In genomic region chr13:21059641-21060040, GRCh38 we compare ENCODE assay signal across 8 cellular contexts. TPM values are rescaled to one million over a fixed set of nuclear protein-coding genes. Genes with fewer than 3 reads are reported as not detected.
DNase-seq lines count a peak whose midpoint lies in the region; ATAC-seq and TF ChIP-seq lines count a peak whose summit lies in the region.
"Not testable (repeated sequence)": the region's sequence is repeated elsewhere in the genome, so short reads cannot be mapped to it uniquely, and the experiment has no call there.

No MANE protein-coding gene starts in this region.

- not testable (repeated sequence) for H3K23ac ChIP-seq in mesenchymal stem cell (ENCODE audit: low read length in 2 of 2); trophoblast cell (ENCODE audit: low read length)

- H3K4me1 ChIP-seq in CD4-positive, CD25-positive, alpha-beta regulatory T cell (ENCODE audit: control insufficient read depth, insufficient read depth, low read length, poor library complexity, severe bottlenecking) = peaks cover 16% of the 10 kb centered on the region
- 0 out of 2 replicates have a peak, but pooled peaks cover 13% of the 10 kb centered on the region for H3K4me1 ChIP-seq in PC-9 (replicated peaks; ENCODE audit: insufficient read depth)
- peaks cover 0 to 64% (median 56%) of the 10 kb centered on the region in 12 donors for H3K4me1 ChIP-seq in heart left ventricle
- H3K4me1 ChIP-seq in mesenchymal stem cell (ENCODE audit: control insufficient read depth, insufficient read depth, low read depth, low read length) = peaks cover 15% of the 10 kb centered on the region
- H3K4me1 ChIP-seq in trophoblast cell (ENCODE audit: control insufficient read depth in 1 of 2, insufficient read depth in 2 of 2, low read length in 2 of 2) = not testable (repeated sequence)
- peaks cover 25 to 51% of the 10 kb centered on the region in 2 donors for H3K4me1 ChIP-seq in thoracic aorta (ENCODE audit: control insufficient read depth in 1 of 2, low read depth in 2 of 2)

- peaks cover 76% of the 10 kb centered on the region for H3K27me3 Mint-ChIP-seq in CD4-positive, CD25-positive, alpha-beta regulatory T cell
- H3K27me3 Mint-ChIP-seq in activated T-helper 1 cell treated with anti-CD3 and anti-CD28 coated beads, Interleukin-12 subunit alpha, Interleukin-12 subunit beta, Interleukin-2, Interleukin-4 antibody, amounts not matched to agents 30 ng/mL and 10 ng/mL and 1 ng/mL, durations not matched to agents 14 hours and 24 hours and 36 hours (ENCODE audit: insufficient read depth) = peaks cover 58% of the 10 kb centered on the region

- peak overlapping the region; percentile 26 for H2BK15ac ChIP-seq in mesenchymal stem cell (ENCODE audit: low read depth, poor library complexity, severe bottlenecking)

- peaks cover 27% of the 10 kb centered on the region for H3K27me3 ChIP-seq in CD4-positive, CD25-positive, alpha-beta regulatory T cell (ENCODE audit: control insufficient read depth, insufficient read depth, low read length)
- H3K27me3 ChIP-seq in PC-9 (ENCODE audit: insufficient read depth, low read depth); heart left ventricle; mesenchymal stem cell (ENCODE audit: control insufficient read depth in 1 of 2, insufficient read depth in 1 of 2, low read length in 2 of 2); trophoblast cell (ENCODE audit: insufficient read depth, low read length); thoracic aorta (replicated peaks; ENCODE audit: insufficient read depth): not testable (repeated sequence)

- intact Hi-C loops in PC-9 (cut with micrococcal nuclease; ENCODE audit: unreplicated experiment) (loop anchor here (2.0 to 10.0 kb wide), 2 partner anchors 65 to 117 kb away; partner anchors contain the start of genes MRPL57 and SKA3), heart left ventricle (cut with DNase I) (loop anchor here in 8 of 10 donors (2.0 to 10.0 kb wide), 7 partner anchors 19 to 117 kb away; partner anchors contain the start of genes MRPL57 (in 2 of the 8) and SKA3 (in 2 of the 8))
- intact Hi-C loops in activated T-helper 1 cell treated with anti-CD3 and anti-CD28 coated beads, Interleukin-12 subunit alpha, Interleukin-12 subunit beta, Interleukin-2, Interleukin-4 antibody, amounts not matched to agents 30 ng/mL and 10 ng/mL and 1 ng/mL, durations not matched to agents 14 hours and 24 hours and 36 hours (cut with micrococcal nuclease) = not testable (repeated sequence)

- not testable (repeated sequence) for H3K9me3 ChIP-seq in CD4-positive, CD25-positive, alpha-beta regulatory T cell (ENCODE audit: control insufficient read depth in 2 of 2, low read length in 2 of 2); PC-9 (ENCODE audit: insufficient read depth, low read depth); heart left ventricle; mesenchymal stem cell (ENCODE audit: control insufficient read depth, low read length); trophoblast cell (ENCODE audit: insufficient read depth, low read depth, low read length); thoracic aorta

- H3K79me2 ChIP-seq in PC-9 (ENCODE audit: low read depth) (peaks cover 43% of the 10 kb centered on the region), trophoblast cell (ENCODE audit: control insufficient read depth, insufficient read depth, low read length, poor library complexity) (peaks cover 28% of the 10 kb centered on the region)

- not testable (repeated sequence) for ATAC-seq in CD4-positive, CD25-positive, alpha-beta regulatory T cell (ENCODE audit: low read depth in 2 of 2); heart left ventricle; thoracic aorta (ENCODE audit: insufficient number of reproducible peaks, low FRiP score, low read depth)

- H3K4me2 ChIP-seq in PC-9 = peak overlapping the region; percentile 76
- H3K4me2 ChIP-seq in mesenchymal stem cell (ENCODE audit: low read length, poor library complexity, severe bottlenecking) = peak overlapping the region; percentile 98
- H3K4me2 ChIP-seq in trophoblast cell (ENCODE audit: low read length) = peak overlapping the region; percentile 80

- not testable (repeated sequence) for H4K8ac ChIP-seq in mesenchymal stem cell (ENCODE audit: low read length); trophoblast cell (ENCODE audit: low read depth, low read length)

- not testable (repeated sequence) for H4K91ac ChIP-seq in mesenchymal stem cell (ENCODE audit: low read length)
- peak overlapping the region; percentile 7 for H4K91ac ChIP-seq in trophoblast cell (ENCODE audit: low read depth, low read length)

- H2AFZ ChIP-seq in PC-9 = 0 out of 2 replicates have a peak overlapping the region, but pooled peaks have one; percentile 63
- not testable (repeated sequence) for H2AFZ ChIP-seq in mesenchymal stem cell (ENCODE audit: low read depth, low read length); trophoblast cell (ENCODE audit: insufficient read depth, low read length, poor library complexity)

- WGBS in heart left ventricle, 4 donors = 88 to 93% (median 91%) methylated on average over 20 of the region's 20 CpGs
- 94% methylated on average over 20 of the region's 20 CpGs for WGBS in mesenchymal stem cell
- no CpG with 5 or more reads among the region's 20 CpGs for WGBS in trophoblast cell (ENCODE audit: extremely low coverage, insufficient coverage, insufficient read length)

- not testable (repeated sequence) for H3K9me3 Mint-ChIP-seq in CD4-positive, CD25-positive, alpha-beta regulatory T cell; activated T-helper 1 cell treated with anti-CD3 and anti-CD28 coated beads, Interleukin-12 subunit alpha, Interleukin-12 subunit beta, Interleukin-2, Interleukin-4 antibody, amounts not matched to agents 30 ng/mL and 10 ng/mL and 1 ng/mL, durations not matched to agents 14 hours and 24 hours and 36 hours

- not testable (repeated sequence) for H3K9me2 ChIP-seq in PC-9 (ENCODE audit: insufficient read depth)

- not testable (repeated sequence) for TF ChIP-seq POLR2A in heart left ventricle (IDR thresholded peaks at IDR 0.05)

- H3K36me3 ChIP-seq in CD4-positive, CD25-positive, alpha-beta regulatory T cell (ENCODE audit: control insufficient read depth, insufficient read depth, low read length); PC-9 (ENCODE audit: low read depth); heart left ventricle; mesenchymal stem cell (ENCODE audit: control insufficient read depth in 1 of 2, insufficient read depth in 2 of 2, low read depth in 1 of 2, low read length in 2 of 2); trophoblast cell (ENCODE audit: control insufficient read depth in 1 of 2, insufficient read depth in 2 of 2, low read length in 2 of 2); thoracic aorta: not testable (repeated sequence)

- H3K4me3 ChIP-seq in CD4-positive, CD25-positive, alpha-beta regulatory T cell (ENCODE audit: low read depth, low read length) = not testable (repeated sequence)
- peak overlapping the region; percentile 79; the same call in 1 of the 2 replicates for H3K4me3 ChIP-seq in PC-9
- peak overlapping the region; percentile 79 for H3K4me3 ChIP-seq in choroid plexus epithelial cell (ENCODE audit: low read depth, low read length)
- peak overlapping the region; percentile 73 to 99 (median 96) for H3K4me3 ChIP-seq in heart left ventricle
- peak overlapping the region; percentile 91 to 96 for H3K4me3 ChIP-seq in mesenchymal stem cell (ENCODE audit: insufficient read depth in 1 of 2, low read depth in 1 of 2, low read length in 2 of 2)
- peak overlapping the region; percentile 99 for H3K4me3 ChIP-seq in trophoblast cell (ENCODE audit: low read depth, low read length)
- H3K4me3 ChIP-seq in thoracic aorta = peak overlapping the region; percentile 99

- H3K27ac ChIP-seq in CD4-positive, CD25-positive, alpha-beta regulatory T cell (ENCODE audit: insufficient read depth, low read length, poor library complexity, severe bottlenecking); PC-9; mesenchymal stem cell (ENCODE audit: low read length, poor library complexity, severe bottlenecking): not testable (repeated sequence)
- H3K27ac ChIP-seq in heart left ventricle = peak overlapping the region; percentile 98 to 100 (median 100)
- H3K27ac ChIP-seq in trophoblast cell (ENCODE audit: low read depth, low read length) = peak overlapping the region; percentile 99
- H3K27ac ChIP-seq in thoracic aorta = peak overlapping the region; percentile 99 to 100

- H3K4me1 Mint-ChIP-seq in CD4-positive, CD25-positive, alpha-beta regulatory T cell; activated T-helper 1 cell treated with anti-CD3 and anti-CD28 coated beads, Interleukin-12 subunit alpha, Interleukin-12 subunit beta, Interleukin-2, Interleukin-4 antibody, amounts not matched to agents 30 ng/mL and 10 ng/mL and 1 ng/mL, durations not matched to agents 14 hours and 24 hours and 36 hours (ENCODE audit: low read depth): not testable (repeated sequence)

- H2BK120ac ChIP-seq in mesenchymal stem cell (ENCODE audit: low read depth, low read length) = peak overlapping the region; percentile 100
- not testable (repeated sequence) for H2BK120ac ChIP-seq in trophoblast cell (ENCODE audit: insufficient read depth, low read length, poor library complexity)

- peak overlapping the region in 1 of 2 experiments; percentile 97 for H3K18ac ChIP-seq in mesenchymal stem cell (ENCODE audit: low read depth in 1 of 2, low read length in 2 of 2)
- not testable (repeated sequence) for H3K18ac ChIP-seq in trophoblast cell (ENCODE audit: low read length)

- H3F3A ChIP-seq in PC-9 (ENCODE audit: insufficient read depth, low read depth) = not testable (repeated sequence)

- BruUV-seq in PC-9 (replicated peaks; lab: Mats Ljungman, UMichigan) = TSS peak; percentile 28

- not testable (repeated sequence) for H3K14ac ChIP-seq in mesenchymal stem cell (ENCODE audit: low read length in 2 of 2)
- peak overlapping the region; percentile 100 for H3K14ac ChIP-seq in trophoblast cell (ENCODE audit: low read length)

- peak overlapping the region; percentile 96 for H3K9ac ChIP-seq in mesenchymal stem cell (ENCODE audit: low read length)
- not testable (repeated sequence) for H3K9ac ChIP-seq in trophoblast cell (ENCODE audit: low read length)

- not testable (repeated sequence) for H2AK5ac ChIP-seq in mesenchymal stem cell (ENCODE audit: low read length, severe bottlenecking); trophoblast cell (ENCODE audit: low read length)

- POLR2A ChIA-PET in PC-9 (lab: Charles Lee; ENCODE audit: unreplicated experiment) = not testable (repeated sequence)

- not testable (repeated sequence) for TF ChIP-seq CTCF in PC-9 (conservative IDR thresholded peaks at IDR 0.05); choroid plexus epithelial cell (conservative IDR thresholded peaks at IDR 0.05; ENCODE audit: low read depth, low read length); heart left ventricle (IDR thresholded peaks at IDR 0.05); thoracic aorta (IDR thresholded peaks at IDR 0.05)

- CTCF ChIA-PET in PC-9 (lab: Charles Lee) = interaction anchor here (0.7 kb wide), 1 partner anchor 661 kb away, joined by 3 read pairs; no protein-coding TSS in a partner anchor

- not testable (repeated sequence) for H2BK12ac ChIP-seq in mesenchymal stem cell (ENCODE audit: low read length in 2 of 2); trophoblast cell (ENCODE audit: low read length)

- not testable (repeated sequence) for H3K4ac ChIP-seq in mesenchymal stem cell (ENCODE audit: low read depth in 1 of 2, low read length in 2 of 2)
- H3K4ac ChIP-seq in trophoblast cell (ENCODE audit: low read depth, low read length) = peak overlapping the region; percentile 60

- H3K79me1 ChIP-seq in mesenchymal stem cell (replicated peaks; ENCODE audit: low read length, poor library complexity, severe bottlenecking) = not testable (repeated sequence)
- H3K79me1 ChIP-seq in trophoblast cell (ENCODE audit: low read length) = peaks cover 13% of the 10 kb centered on the region

- H2BK5ac ChIP-seq in mesenchymal stem cell (ENCODE audit: low read depth, low read length, poor library complexity, severe bottlenecking); trophoblast cell (ENCODE audit: low read depth, low read length, poor library complexity): not testable (repeated sequence)

- not testable (repeated sequence) for DNase-seq in CD4-positive, CD25-positive, alpha-beta regulatory T cell; PC-9; activated T-helper 1 cell treated with anti-CD3 and anti-CD28 coated beads, Interleukin-12 subunit alpha, Interleukin-12 subunit beta, Interleukin-2, Interleukin-4 antibody, amounts not matched to agents 30 ng/mL and 10 ng/mL and 1 ng/mL, durations not matched to agents 14 hours and 24 hours and 36 hours (ENCODE audit: low spot score); choroid plexus epithelial cell (ENCODE audit: low read depth); heart left ventricle; mesenchymal stem cell; thoracic aorta (ENCODE audit: low spot score)
- DNase-seq in trophoblast cell = peak in 1 of 2 donors; percentile 54

- H3K27ac Mint-ChIP-seq in CD4-positive, CD25-positive, alpha-beta regulatory T cell; activated T-helper 1 cell treated with anti-CD3 and anti-CD28 coated beads, Interleukin-12 subunit alpha, Interleukin-12 subunit beta, Interleukin-2, Interleukin-4 antibody, amounts not matched to agents 30 ng/mL and 10 ng/mL and 1 ng/mL, durations not matched to agents 14 hours and 24 hours and 36 hours: not testable (repeated sequence)

- H3K4me3 Mint-ChIP-seq in CD4-positive, CD25-positive, alpha-beta regulatory T cell = peak overlapping the region; percentile 52 to 78 (median 71)
- peak overlapping the region; percentile 69 for H3K4me3 Mint-ChIP-seq in activated T-helper 1 cell treated with anti-CD3 and anti-CD28 coated beads, Interleukin-12 subunit alpha, Interleukin-12 subunit beta, Interleukin-2, Interleukin-4 antibody, amounts not matched to agents 30 ng/mL and 10 ng/mL and 1 ng/mL, durations not matched to agents 14 hours and 24 hours and 36 hours

- not testable (repeated sequence) for H3K36me3 Mint-ChIP-seq in CD4-positive, CD25-positive, alpha-beta regulatory T cell; activated T-helper 1 cell treated with anti-CD3 and anti-CD28 coated beads, Interleukin-12 subunit alpha, Interleukin-12 subunit beta, Interleukin-2, Interleukin-4 antibody, amounts not matched to agents 30 ng/mL and 10 ng/mL and 1 ng/mL, durations not matched to agents 14 hours and 24 hours and 36 hours (ENCODE audit: low read depth)

- H4K20me1 ChIP-seq in PC-9 (ENCODE audit: insufficient read depth) = peaks cover 17% of the 10 kb centered on the region

- H4K12ac ChIP-seq in trophoblast cell (ENCODE audit: low read depth, low read length) = not testable (repeated sequence)

RNA-seq across cellular contexts. Expression of gene LATS2, which starts 1.7 kb away (rescaled TPM):
- 0.35 TPM for total RNA-seq in CD4-positive, CD25-positive, alpha-beta regulatory T cell
- not detected for polyA plus RNA-seq in CD4-positive, CD25-positive, alpha-beta regulatory T cell
- total RNA-seq in PC-9 (2021) = 12.3 and 15.2 TPM in 2 replicates
- total RNA-seq in activated T-helper 1 cell treated with anti-CD3 and anti-CD28 coated beads, Interleukin-12 subunit alpha, Interleukin-12 subunit beta, Interleukin-2, Interleukin-4 antibody, amounts not matched to agents 30 ng/mL and 10 ng/mL and 1 ng/mL, durations not matched to agents 14 hours and 24 hours and 36 hours = 2.2 and 2.5 TPM in 2 replicates
- 10 to 100 TPM; 16.6 to 35.6 (median 27.1) TPM for total RNA-seq in heart left ventricle
- polyA plus RNA-seq in heart left ventricle = 10 to 100 TPM in 1 of 2 donors, 1 to 10 TPM in 1; 7.8 to 22.9 TPM
- 23.0 TPM for polyA plus RNA-seq in mesenchymal stem cell (2013, experiment 1 of 2)
- polyA plus RNA-seq in mesenchymal stem cell (2013, experiment 2 of 2) = 23.1 TPM
- 33.1 and 34.6 TPM in 2 replicates for polyA plus RNA-seq in trophoblast cell (2013)
- 10 to 100 TPM; 40.1 to 59.2 TPM for total RNA-seq in thoracic aorta
